ENCODE assay signal across 11 cellular contexts in genomic region chr15:49370782-49371181, GRCh38. TPM values are rescaled to one million over a fixed set of nuclear protein-coding genes. Genes with fewer than 3 reads are reported as not detected.
DNase-seq lines count a peak whose midpoint lies in the region; ATAC-seq and TF ChIP-seq lines count a peak whose summit lies in the region.
"Had no signal": no experiment of that assay in that cellular context is flagged by ENCODE, and none has a peak within 500 bp of the region (broad histone marks: within the 10 kb centered on the region; RNA-seq: fewer than 3 reads in every experiment).

No MANE protein-coding gene starts in this region.

- POLR2A ChIA-PET in activated CD4-positive, alpha-beta T cell treated with anti-CD3 and anti-CD28 coated beads for 36 hours (lab: Charles Lee) = no interaction called here

- intact Hi-C loops in activated CD4-positive, alpha-beta T cell treated with anti-CD3 and anti-CD28 coated beads for 36 hours (cut with DNase I, micrococcal nuclease) = no loop called here

- no peak overlapping the region for H3K4me3 Mint-ChIP-seq in activated CD4-positive, alpha-beta T cell treated with anti-CD3 and anti-CD28 coated beads for 36 hours

- no peak overlapping the region for H3K27ac Mint-ChIP-seq in activated CD4-positive, alpha-beta T cell treated with anti-CD3 and anti-CD28 coated beads for 36 hours

- no peaks in the 10 kb centered on the region for H3K27me3 Mint-ChIP-seq in activated CD4-positive, alpha-beta T cell treated with anti-CD3 and anti-CD28 coated beads for 36 hours

- in situ Hi-C loops in astrocyte of the cerebellum (cut with HindIII; ENCODE audit: low sequenced_read_pairs) = no loop called here

- ATAC-seq in HG03280 (IDR thresholded peaks at IDR 0.05; ENCODE audit: unreplicated experiment) (no peak), GM18498 (IDR thresholded peaks at IDR 0.05; ENCODE audit: unreplicated experiment) (no peak)
- no peak for ATAC-seq in activated CD4-positive, alpha-beta T cell treated with anti-CD3 and anti-CD28 coated beads for 36 hours

- peaks cover 6% of the 10 kb centered on the region for H3K9me3 Mint-ChIP-seq in activated CD4-positive, alpha-beta T cell treated with anti-CD3 and anti-CD28 coated beads for 36 hours (ENCODE audit: low read depth)

- H3K4me1 Mint-ChIP-seq in activated CD4-positive, alpha-beta T cell treated with anti-CD3 and anti-CD28 coated beads for 36 hours = no peaks in the 10 kb centered on the region

- CTCF ChIA-PET in activated CD4-positive, alpha-beta T cell treated with anti-CD3 and anti-CD28 coated beads for 36 hours (lab: Charles Lee) = no interaction called here

- peaks cover 1% of the 10 kb centered on the region for H3K36me3 Mint-ChIP-seq in activated CD4-positive, alpha-beta T cell treated with anti-CD3 and anti-CD28 coated beads for 36 hours (ENCODE audit: low read depth)

- DNase-seq in NCI-H1092 treated with DMSO at 0.1 percent for 48 hours (lab: John Stamatoyannopoulos, UW) (peak; percentile 0), NCI-H1092 (lab: John Stamatoyannopoulos, UW) (no peak), LNCaP clone FGC (ENCODE audit: low read depth) (peak; percentile 14), astrocyte of the cerebellum (ENCODE audit: low read depth) (no peak), myocyte (ENCODE audit: low read depth) (peak; percentile 36)
- DNase-seq in activated CD4-positive, alpha-beta T cell treated with anti-CD3 and anti-CD28 coated beads for 36 hours = no peak
- DNase-seq: glutamatergic neuron, NCI-H1048, SHP77 treated with DMSO at 0.1 percent for 48 hours had no signal

- H3K4me3 ChIP-seq in LNCaP clone FGC (ENCODE audit: low read depth, low read length) (no peak overlapping the region), astrocyte of the cerebellum (ENCODE audit: low read depth, low read length) (no peak overlapping the region)

- TF ChIP-seq CTCF in LNCaP clone FGC (IDR thresholded peaks at IDR 0.05; ENCODE audit: control insufficient read depth, extremely low read depth, insufficient read depth) = peak; percentile 43
- peak; percentile 18 for TF ChIP-seq CTCF in astrocyte of the cerebellum (IDR thresholded peaks at IDR 0.05; ENCODE audit: low read depth, low read length, missing control alignments)

RNA-seq across cellular contexts. Expression of gene FGF7, which starts 52.3 kb away (rescaled TPM):
- 39.2 and 69.2 TPM in 2 replicates for total RNA-seq in myocyte
- polyA plus RNA-seq in myocyte (2012) = 23.7 TPM
- total RNA-seq in activated CD4-positive, alpha-beta T cell treated with anti-CD3 and anti-CD28 coated beads for 36 hours = not detected

Comparison
In these comparisons a context has a peak if more than half of its experiments do, and no peak if none do; other contexts are left out.
1. DNase-seq: peak in NCI-H1092 treated with DMSO at 0.1 percent for 48 hours (single experiment), LNCaP clone FGC (single experiment) and myocyte (single experiment); none in NCI-H1092 (single experiment), astrocyte of the cerebellum (single experiment) and activated CD4-positive, alpha-beta T cell treated with anti-CD3 and anti-CD28 coated beads for 36 hours (single experiment).
2. RNA of gene FGF7, which starts 52.3 kb away (total RNA-seq): 39.2 to 69.2 TPM in myocyte; not detected in activated CD4-positive, alpha-beta T cell treated with anti-CD3 and anti-CD28 coated beads for 36 hours; every median in the first group is over 10 times any median in the second.